In genomic region chr22:23281406-23282088, GRCh38 we compare ENCODE assay signal across 8 cellular contexts.
A peak's percentile ranks its signal among the peaks of the same experiment; 100 is the strongest.
DNase-seq lines count a peak whose midpoint lies in the region; ATAC-seq, FAIRE-seq and TF ChIP-seq lines count a peak whose summit lies in the region.

No MANE protein-coding gene starts in this region.

- TF ChIP-seq RAD21 in A549 (conservative IDR thresholded peaks at IDR 0.05 in 1 of 2, IDR thresholded peaks at IDR 0.05 in 1 of 2), result peak; percentile 83 to 85

- no peaks in the 10 kb centered on the region for H3K9me3 Mint-ChIP-seq in activated CD4-positive, alpha-beta T cell treated with anti-CD3 and anti-CD28 coated beads for 36 hours (ENCODE audit: low read depth)
- H3K9me3 Mint-ChIP-seq in chondrocyte (ENCODE audit: low read depth), result no peaks in the 10 kb centered on the region

- no peak overlapping the region for H3K4me3 Mint-ChIP-seq in activated CD4-positive, alpha-beta T cell treated with anti-CD3 and anti-CD28 coated beads for 36 hours
- no peak overlapping the region for H3K4me3 Mint-ChIP-seq in chondrocyte (ENCODE audit: unreplicated experiment)

- ATAC-seq in A549 (peak; percentile 81 to 93), GM18505 (IDR thresholded peaks at IDR 0.05; ENCODE audit: unreplicated experiment) (peak; percentile 57), left lung (peak; percentile 76), GM19467 (IDR thresholded peaks at IDR 0.05; ENCODE audit: unreplicated experiment) (no peak)
- peak; percentile 71 for ATAC-seq in activated CD4-positive, alpha-beta T cell treated with anti-CD3 and anti-CD28 coated beads for 36 hours

- WGBS in A549 (ENCODE audit: missing lambda C conversion rate), result 8% methylated on average over 3 of the region's 21 CpGs

- DNase-seq in A549 (ENCODE audit: low read depth in 1 of 2, low spot score in 1 of 2) (peak; percentile 61 to 64), NCI-H226 (peak; percentile 40), chondrocyte (ENCODE audit: low spot score) (no peak), left lung (peak; percentile 81 to 92)
- peak; percentile 89 for DNase-seq in activated CD4-positive, alpha-beta T cell treated with anti-CD3 and anti-CD28 coated beads for 36 hours
- DNase-seq in stimulated activated CD4-positive, alpha-beta T cell treated with anti-CD3 and anti-CD28 coated beads, Interleukin-2, amount 100 ng/mL, for 24 hours, result peak; percentile 88

- H3K27me3 ChIP-seq in left lung, result no peaks in the 10 kb centered on the region

- CTCF ChIA-PET in A549 (lab: Yijun Ruan, JAX), result interaction anchor here (0.6 to 7.5 kb wide), 38 partner anchors 10 to 802 kb away, joined by 3 to 186 read pairs (median 4); partner anchors contain the start of gene BCR
- CTCF ChIA-PET in activated CD4-positive, alpha-beta T cell treated with anti-CD3 and anti-CD28 coated beads for 36 hours (lab: Charles Lee), result interaction anchor here (0.6 to 3.2 kb wide), 31 partner anchors 9 to 322 kb away, joined by 3 to 72 read pairs (median 4); partner anchors contain the start of genes BCR, RAB36 and RSPH14

- intact Hi-C loops in activated CD4-positive, alpha-beta T cell treated with anti-CD3 and anti-CD28 coated beads for 36 hours (cut with DNase I, micrococcal nuclease), result loop anchor here (1.0 to 10.0 kb wide), 6 partner anchors 35 to 327 kb away; no protein-coding TSS in a partner anchor
- intact Hi-C loops in left lung (cut with DNase I), result loop anchor here (2.0 to 5.0 kb wide), 2 partner anchors 103 to 104 kb away; no protein-coding TSS in a partner anchor

- H3K4me1 Mint-ChIP-seq in activated CD4-positive, alpha-beta T cell treated with anti-CD3 and anti-CD28 coated beads for 36 hours, result peaks cover 25% of the 10 kb centered on the region
- H3K4me1 Mint-ChIP-seq in chondrocyte (ENCODE audit: low read depth), result peaks cover 24% of the 10 kb centered on the region

- H3K9me3 ChIP-seq in A549, result no peaks in the 10 kb centered on the region
- no peaks in the 10 kb centered on the region for H3K9me3 ChIP-seq in left lung

- no peaks in the 10 kb centered on the region for H3K27me3 Mint-ChIP-seq in activated CD4-positive, alpha-beta T cell treated with anti-CD3 and anti-CD28 coated beads for 36 hours
- no peaks in the 10 kb centered on the region for H3K27me3 Mint-ChIP-seq in chondrocyte (ENCODE audit: low read depth)

- peaks cover 0 to 91% of the 10 kb centered on the region in 2 donors for H3K36me3 ChIP-seq in left lung

- H3K4me1 ChIP-seq in A549 (peaks cover 27% of the 10 kb centered on the region), left lung (peaks cover 23 to 44% of the 10 kb centered on the region in 2 donors)

- no peaks in the 10 kb centered on the region for H3K36me3 Mint-ChIP-seq in activated CD4-positive, alpha-beta T cell treated with anti-CD3 and anti-CD28 coated beads for 36 hours (ENCODE audit: low read depth)
- peaks cover 3% of the 10 kb centered on the region for H3K36me3 Mint-ChIP-seq in chondrocyte (ENCODE audit: low read depth)

- POLR2A ChIA-PET in A549 (lab: Yijun Ruan, JAX), result interaction anchor here (0.5 to 1.5 kb wide), 3 partner anchors 101 to 108 kb away, joined by 3 to 5 read pairs (median 3); no protein-coding TSS in a partner anchor
- POLR2A ChIA-PET in activated CD4-positive, alpha-beta T cell treated with anti-CD3 and anti-CD28 coated beads for 36 hours (lab: Charles Lee), result interaction anchor here (0.6 to 1.1 kb wide), 4 partner anchors 9 to 112 kb away, joined by 3 to 4 read pairs (median 4); no protein-coding TSS in a partner anchor

- TF ChIP-seq CTCF in A549 (IDR thresholded peaks at IDR 0.05), result peak; percentile 70
- peak; percentile 98 for TF ChIP-seq CTCF in chondrocyte (IDR thresholded peaks at IDR 0.05)
- peak; percentile 87 to 93 for TF ChIP-seq CTCF in left lung (IDR thresholded peaks at IDR 0.05)

- TF ChIP-seq POLR2A in A549 (IDR thresholded peaks at IDR 0.05; ENCODE audit: low read length) (no peak), GM18505 (IDR thresholded peaks at IDR 0.05; ENCODE audit: borderline replicate concordance, extremely low read depth, insufficient read depth, insufficient read length) (no peak)

- peak overlapping the region; percentile 69 for H3K4me2 ChIP-seq in A549

- H3K27ac ChIP-seq in A549 (peak overlapping the region; percentile 59 to 77; a peak in 5 of 6 replicates), left lung (peak overlapping the region; percentile 70 to 71)

- H3K4me3 ChIP-seq in A549 (no peak overlapping the region), left lung (no peak overlapping the region)

- FAIRE-seq in A549 (lab: Jason Lieb, UNC), result no peak

- TF ChIP-seq EP300 in A549 (IDR thresholded peaks at IDR 0.05), result no peak

- H3K27ac Mint-ChIP-seq in activated CD4-positive, alpha-beta T cell treated with anti-CD3 and anti-CD28 coated beads for 36 hours, result no peak overlapping the region
- peak overlapping the region; percentile 81 for H3K27ac Mint-ChIP-seq in chondrocyte (ENCODE audit: unreplicated experiment)

TF ChIP-seq in A549, 52 proteins besides CTCF, POLR2A, EP300 and RAD21:
- TF ChIP-seq SMC3 (IDR thresholded peaks at IDR 0.05) (peak; percentile 80), EHMT2 (IDR thresholded peaks at IDR 0.05; ENCODE audit: low read depth) (no peak)
